In genomic region chr13:28984825-28985224, GRCh38 we compare ENCODE assay signal across 21 cellular contexts.
DNase-seq lines count a peak whose midpoint lies in the region; ATAC-seq, FAIRE-seq and TF ChIP-seq lines count a peak whose summit lies in the region.
"Had no signal": no experiment of that assay in that cellular context is flagged by ENCODE, and none has a peak within 500 bp of the region (broad histone marks: within the 10 kb centered on the region; RNA-seq: fewer than 3 reads in every experiment).

No MANE protein-coding gene starts in this region.

- peak overlapping the region; percentile 17 to 78 for H3K27ac ChIP-seq in liver (ENCODE audit: low read depth in 1 of 2, low read length in 2 of 2)
- no peak overlapping the region for H3K27ac ChIP-seq in HepG2 (ENCODE audit: extremely low read length, insufficient read depth, low read length)
- H3K27ac ChIP-seq in coronary artery = peak overlapping the region; percentile 24 to 77
- H3K27ac ChIP-seq in thoracic aorta = peak overlapping the region; percentile 68 to 85
- no peak overlapping the region for H3K27ac ChIP-seq in mesenchymal stem cell (ENCODE audit: low read length, poor library complexity, severe bottlenecking)
- H3K27ac ChIP-seq: BLaER1 treated with 17β-estradiol and CSF1 and Interleukin-3, amounts not matched to agents 10 nM and 100 nM had no signal

- no peak overlapping the region for H2BK120ac ChIP-seq in mesenchymal stem cell (ENCODE audit: low read depth, low read length)

- H2AFZ ChIP-seq in HepG2 (ENCODE audit: low read length) (no peak overlapping the region), mesenchymal stem cell (ENCODE audit: low read depth, low read length) (no peak overlapping the region)

- CTCF ChIA-PET in HepG2 (lab: Yijun Ruan, JAX; ENCODE audit: low intra/inter-chr PET ratio, low total read pairs) = no interaction called here

- H2BK15ac ChIP-seq in mesenchymal stem cell (ENCODE audit: low read depth, poor library complexity, severe bottlenecking) = no peak overlapping the region

- ATAC-seq in HepG2 (no peak), thoracic aorta (ENCODE audit: insufficient number of reproducible peaks, low FRiP score, low read depth) (peak; percentile 54), HG03196 (IDR thresholded peaks at IDR 0.05; ENCODE audit: unreplicated experiment) (no peak)
- ATAC-seq: CD8-positive, alpha-beta T cell; HCT116 had no signal

- H3K4me1 ChIP-seq in liver (ENCODE audit: control insufficient read depth in 4 of 4, insufficient read depth in 4 of 4, low read length in 3 of 4) (peaks cover 4 to 31% (median 29%) of the 10 kb centered on the region in 4 donors), HepG2 (ENCODE audit: insufficient read depth, low read length) (no peaks in the 10 kb centered on the region), thoracic aorta (ENCODE audit: control insufficient read depth in 1 of 2, low read depth in 2 of 2) (peaks cover 50 to 90% of the 10 kb centered on the region in 2 donors), mesenchymal stem cell (ENCODE audit: control insufficient read depth, insufficient read depth, low read depth, low read length) (no peaks in the 10 kb centered on the region)
- H3K4me1 ChIP-seq: BLaER1 treated with 17β-estradiol and CSF1 and Interleukin-3, amounts not matched to agents 10 nM and 100 nM had no signal

- no peak for TF ChIP-seq EP300 in HepG2 (IDR thresholded peaks at IDR 0.05; ENCODE audit: low read depth in 2 of 2, low read length in 2 of 2)
- TF ChIP-seq EP300 in HepG2 (CRISPR knock-in tag; IDR thresholded peaks at IDR 0.05; ENCODE audit: borderline replicate concordance) = no peak

- H3K27me3 ChIP-seq in liver (ENCODE audit: control insufficient read depth in 4 of 4, insufficient read depth in 4 of 4, low read length in 3 of 4) = no peaks in the 10 kb centered on the region
- no peaks in the 10 kb centered on the region for H3K27me3 ChIP-seq in HepG2 (ENCODE audit: control insufficient read depth in 1 of 2, insufficient read depth in 2 of 2, low read length in 2 of 2)
- H3K27me3 ChIP-seq in thoracic aorta (replicated peaks; ENCODE audit: insufficient read depth) = no peaks in the 10 kb centered on the region
- no peaks in the 10 kb centered on the region for H3K27me3 ChIP-seq in mesenchymal stem cell (ENCODE audit: control insufficient read depth in 1 of 2, insufficient read depth in 1 of 2, low read length in 2 of 2)
- H3K27me3 ChIP-seq: BLaER1 treated with 17β-estradiol and CSF1 and Interleukin-3, amounts not matched to agents 10 nM and 100 nM had no signal

- H3K4me2 ChIP-seq in HepG2 (ENCODE audit: low read depth, low read length) (no peak overlapping the region), mesenchymal stem cell (ENCODE audit: low read length, poor library complexity, severe bottlenecking) (no peak overlapping the region)
- H3K4me2 ChIP-seq: BLaER1 treated with 17β-estradiol and CSF1 and Interleukin-3, amounts not matched to agents 10 nM and 100 nM had no signal

- no peak overlapping the region for H4K91ac ChIP-seq in mesenchymal stem cell (ENCODE audit: low read length)

- H4K20me1 ChIP-seq in HepG2 (ENCODE audit: insufficient read depth, low read length) = no peaks in the 10 kb centered on the region
- H4K20me1 ChIP-seq: BLaER1 treated with 17β-estradiol and CSF1 and Interleukin-3, amounts not matched to agents 10 nM and 100 nM had no signal

- H3K9me3 ChIP-seq in liver (ENCODE audit: control insufficient read depth in 4 of 4, low read length in 3 of 4) (no peaks in the 10 kb centered on the region), HepG2 (ENCODE audit: low read length) (peaks cover 38% of the 10 kb centered on the region), thoracic aorta (no peaks in the 10 kb centered on the region), mesenchymal stem cell (ENCODE audit: control insufficient read depth, low read length) (no peaks in the 10 kb centered on the region)

- no peak for DNase-seq in HepG2 (ENCODE audit: low spot score)
- DNase-seq in coronary artery (ENCODE audit: low spot score) = no peak
- no peak for DNase-seq in thoracic aorta (ENCODE audit: low spot score)
- DNase-seq in GM03348 (ENCODE audit: low spot score) = no peak
- no peak for DNase-seq in mesenchymal stem cell
- DNase-seq: CD8-positive, alpha-beta T cell; COR-L47; DMS 273 treated with DMSO at 0.1 percent for 48 hours; DMS53; DND-41; EL; GOT3; H7; HFFc6 had no signal

- POLR2A ChIA-PET in HepG2 (lab: Yijun Ruan, JAX) = no interaction called here

- 46% methylated on average over 1 of the region's 1 CpG for WGBS in liver
- 6% methylated on average over 1 of the region's 1 CpG for WGBS in HepG2 (ENCODE audit: low lambda C conversion rate)
- no CpG with 5 or more reads among the region's 1 CpG for WGBS in mesenchymal stem cell

- BruUV-seq in HepG2 (replicated peaks; lab: Mats Ljungman, UMichigan) = no TSS peak

- no peaks in the 10 kb centered on the region for H3K79me1 ChIP-seq in mesenchymal stem cell (replicated peaks; ENCODE audit: low read length, poor library complexity, severe bottlenecking)

- no peak overlapping the region for H2AK5ac ChIP-seq in mesenchymal stem cell (ENCODE audit: low read length, severe bottlenecking)

- intact Hi-C loops in HepG2 (cut with micrococcal nuclease; ENCODE audit: unreplicated experiment) = no loop called here

- no peak overlapping the region for H3K18ac ChIP-seq in mesenchymal stem cell (ENCODE audit: low read depth in 1 of 2, low read length in 2 of 2)

- H3K36me3 ChIP-seq in liver (ENCODE audit: control insufficient read depth in 4 of 4, insufficient read depth in 3 of 4, low read depth in 1 of 4, low read length in 3 of 4) (no peaks in the 10 kb centered on the region), HepG2 (replicated peaks in 1 of 2; ENCODE audit: control insufficient read depth in 1 of 2, insufficient read depth in 2 of 2, low read length in 2 of 2) (no peaks in the 10 kb centered on the region), thoracic aorta (no peaks in the 10 kb centered on the region), mesenchymal stem cell (ENCODE audit: control insufficient read depth in 1 of 2, insufficient read depth in 2 of 2, low read depth in 1 of 2, low read length in 2 of 2) (no peaks in the 10 kb centered on the region)
- H3K36me3 ChIP-seq: BLaER1 treated with 17β-estradiol and CSF1 and Interleukin-3, amounts not matched to agents 10 nM and 100 nM had no signal

- TF ChIP-seq CTCF in liver (IDR thresholded peaks at IDR 0.05; ENCODE audit: low read depth, low read length, missing input control) = no peak
- no peak for TF ChIP-seq CTCF in HepG2 (CRISPR knock-in tag; IDR thresholded peaks at IDR 0.05)
- no peak for TF ChIP-seq CTCF in coronary artery (IDR thresholded peaks at IDR 0.05)
- TF ChIP-seq CTCF in thoracic aorta (IDR thresholded peaks at IDR 0.05) = no peak

- no peak overlapping the region for H3K4ac ChIP-seq in mesenchymal stem cell (ENCODE audit: low read depth in 1 of 2, low read length in 2 of 2)

- no peak for FAIRE-seq in HepG2 (lab: Jason Lieb, UNC)
- FAIRE-seq: GM12891, GM18507, HTR-8/SVneo had no signal

- TF ChIP-seq POLR2A in HepG2 (IDR thresholded peaks at IDR 0.05; ENCODE audit: insufficient read depth in 1 of 2, low read depth in 2 of 2, low read length in 2 of 2) = no peak

- in situ Hi-C loops in HepG2 (cut with HindIII; ENCODE audit: extremely low pct_ligation_motif_present, low pct_unique_long_range_greater_than_20kb) = no loop called here

- TF ChIP-seq RAD21 in liver (IDR thresholded peaks at IDR 0.05) (peak in 1 of 2 donors; percentile 36), HepG2 (CRISPR knock-in tag; IDR thresholded peaks at IDR 0.05) (no peak)

- H3K9ac ChIP-seq in liver (ENCODE audit: low read depth in 1 of 2, low read length in 2 of 2) (no peak overlapping the region), HepG2 (ENCODE audit: insufficient read depth, low read depth, low read length) (no peak overlapping the region), mesenchymal stem cell (ENCODE audit: low read length) (no peak overlapping the region)
- H3K9ac ChIP-seq: BLaER1 treated with 17β-estradiol and CSF1 and Interleukin-3, amounts not matched to agents 10 nM and 100 nM had no signal

- no peak overlapping the region for H3K23ac ChIP-seq in mesenchymal stem cell (ENCODE audit: low read length in 2 of 2)

- H3K79me2 ChIP-seq in HepG2 (ENCODE audit: insufficient read depth, low read length) = no peaks in the 10 kb centered on the region

- no peak overlapping the region for H4K8ac ChIP-seq in mesenchymal stem cell (ENCODE audit: low read length)

- H3K14ac ChIP-seq in mesenchymal stem cell (ENCODE audit: low read length in 2 of 2) = no peak overlapping the region

- H2BK12ac ChIP-seq in mesenchymal stem cell (ENCODE audit: low read length in 2 of 2) = no peak overlapping the region

- H3K4me3 ChIP-seq in liver (ENCODE audit: low read depth in 1 of 3, low read length in 3 of 3) (no peak overlapping the region), HepG2 (replicated peaks in 1 of 3; ENCODE audit: insufficient read depth in 1 of 3, low read depth in 2 of 3, low read length in 3 of 3) (no peak overlapping the region), coronary artery (peak overlapping the region; percentile 44), thoracic aorta (peak overlapping the region; percentile 63), mesenchymal stem cell (ENCODE audit: insufficient read depth in 1 of 2, low read depth in 1 of 2, low read length in 2 of 2) (no peak overlapping the region)
- H3K4me3 ChIP-seq: BLaER1 treated with 17β-estradiol and CSF1 and Interleukin-3, amounts not matched to agents 10 nM and 100 nM had no signal

- H2BK5ac ChIP-seq in mesenchymal stem cell (ENCODE audit: low read depth, low read length, poor library complexity, severe bottlenecking) = no peak overlapping the region

Comparison
In these comparisons a context has a peak if more than half of its experiments do, and no peak if none do; other contexts are left out.
1. H3K27ac ChIP-seq: peak in liver (2 of 2), coronary artery (2 of 2) and thoracic aorta (2 of 2); none in HepG2 (single experiment) and mesenchymal stem cell (single experiment).
2. H3K4me3 ChIP-seq: peak in coronary artery (single experiment) and thoracic aorta (single experiment); none in liver (0 of 3), HepG2 (0 of 3) and mesenchymal stem cell (0 of 2).